Comparison of ENCODE assay signal across 25 cellular contexts in the genomic region with DNA sequence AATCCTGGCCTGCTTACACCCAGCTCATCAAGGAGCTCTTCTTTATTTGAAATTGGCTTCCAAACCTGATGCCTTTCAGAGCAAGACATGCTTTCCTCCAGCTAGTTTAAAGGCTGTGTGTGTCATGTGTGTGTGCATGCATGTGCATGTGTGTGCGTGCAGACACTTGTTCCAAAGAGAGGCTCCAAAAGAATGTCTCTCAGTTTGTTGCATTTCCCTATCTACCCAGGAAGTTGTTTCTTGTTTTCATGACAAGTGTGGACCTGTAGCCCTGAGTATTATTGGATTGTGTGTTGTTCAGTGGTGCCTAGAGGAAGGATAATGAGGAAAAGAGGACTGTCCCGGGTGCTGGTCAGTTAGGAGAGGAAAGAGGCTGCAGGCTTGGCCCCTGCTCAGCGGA.
"Had no signal": no experiment of that assay in that cellular context is flagged by ENCODE, and none has a peak within 500 bp of the region (broad histone marks: within the 10 kb centered on the region; RNA-seq: fewer than 3 reads in every experiment).

No MANE protein-coding gene starts in this region.

- H3K4me2 ChIP-seq: hepatocyte had no signal

- FAIRE-seq: endothelial cell of umbilical vein, pancreas had no signal

- H3K4me3 ChIP-seq: adrenal gland, ascending aorta, colonic mucosa, dorsolateral prefrontal cortex, hepatocyte, pancreas, thoracic aorta, upper lobe of left lung had no signal

- H3K79me2 ChIP-seq: hepatocyte had no signal

- H3K27ac ChIP-seq: adrenal gland, ascending aorta, brain microvascular endothelial cell, colonic mucosa, dorsolateral prefrontal cortex, hepatocyte, pancreas, thoracic aorta, upper lobe of left lung had no signal

- H3K9me3 ChIP-seq: adrenal gland, ascending aorta, colonic mucosa, pancreas, thoracic aorta, upper lobe of left lung had no signal

- H3K4me1 ChIP-seq: adrenal gland, pancreas had no signal

- H3K27me3 ChIP-seq: adrenal gland, ascending aorta, brain microvascular endothelial cell, colonic mucosa, hepatocyte, pancreas, upper lobe of left lung had no signal

- H2AFZ ChIP-seq: hepatocyte had no signal

- DNase-seq: activated B cell treated with CpG ODN at 0.5 μM for 24 hours; activated CD4-positive, alpha-beta T cell treated with anti-CD3 and anti-CD28 coated beads for 4 hours; activated CD4-positive, alpha-beta T cell treated with anti-CD3 and anti-CD28 coated beads, Interleukin-2, amount 50 U/mL, for 48 hours; activated CD8-positive, alpha-beta memory T cell treated with anti-CD3 and anti-CD28 coated beads, Interleukin-2, amount 50 U/mL, for 48 hours; activated naive CD4-positive, alpha-beta T cell; activated T-cell treated with anti-CD3 and anti-CD28 coated beads, Interleukin-2, amount 50 U/mL, for 4 hours; adrenal gland; brain microvascular endothelial cell; colonic mucosa; dorsolateral prefrontal cortex; effector memory CD8-positive, alpha-beta T cell; foreskin melanocyte; left ventricle myocardium superior; midbrain; pancreas; right cardiac atrium; stimulated activated CD4-positive, alpha-beta T cell treated with anti-CD3 and anti-CD28 coated beads, Interleukin-4, amount 100 ng/mL, for 24 hours; stimulated activated naive CD4-positive, alpha-beta T cell treated with Interleukin-2 at 50 U/mL for 16 hours; T1000; upper lobe of left lung had no signal

- H3K36me3 ChIP-seq: adrenal gland, ascending aorta, colonic mucosa, pancreas, thoracic aorta, upper lobe of left lung had no signal

- ATAC-seq: activated T-cell treated with anti-CD3 and anti-CD28 coated beads, Interleukin-2, amount 50 U/mL, for 4 hours; effector memory CD8-positive, alpha-beta T cell; left ventricle myocardium superior; natural killer cell treated with Interleukin-12 subunit alpha and Interleukin-12 subunit beta and Interleukin-15 and Interleukin-18, amount 100 ng/mL, for 72 hours; pancreas; right cardiac atrium had no signal
